In the genomic region with DNA sequence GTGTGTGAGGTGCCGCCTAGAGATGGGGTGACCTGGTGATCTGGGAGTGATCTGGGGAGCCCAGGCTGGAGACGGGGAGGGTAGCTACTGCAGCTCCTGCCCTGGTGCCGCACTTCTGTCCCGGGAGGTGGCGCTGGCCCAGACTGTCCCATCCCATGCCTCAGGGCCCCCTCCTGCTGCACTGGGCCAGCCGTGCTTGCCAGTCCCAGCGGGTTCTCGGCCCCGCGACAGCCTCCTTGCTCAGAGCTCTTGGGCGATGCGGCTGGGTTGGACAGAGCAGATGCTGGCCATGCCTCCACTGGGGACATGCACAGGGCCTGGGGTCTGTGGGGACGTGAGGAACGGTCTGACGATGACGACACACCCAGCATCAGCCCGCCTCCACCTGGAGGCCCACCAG, we compare ENCODE assay signal across 2 cellular contexts.
TF ChIP-seq lines count a peak whose summit lies in the region.

No MANE protein-coding gene starts in this region.

TF ChIP-seq in GM23338, 12 proteins besides CTCF, POLR2A, EP300 and RAD21 (continued from another document):
- TF ChIP-seq, protein P1, sequence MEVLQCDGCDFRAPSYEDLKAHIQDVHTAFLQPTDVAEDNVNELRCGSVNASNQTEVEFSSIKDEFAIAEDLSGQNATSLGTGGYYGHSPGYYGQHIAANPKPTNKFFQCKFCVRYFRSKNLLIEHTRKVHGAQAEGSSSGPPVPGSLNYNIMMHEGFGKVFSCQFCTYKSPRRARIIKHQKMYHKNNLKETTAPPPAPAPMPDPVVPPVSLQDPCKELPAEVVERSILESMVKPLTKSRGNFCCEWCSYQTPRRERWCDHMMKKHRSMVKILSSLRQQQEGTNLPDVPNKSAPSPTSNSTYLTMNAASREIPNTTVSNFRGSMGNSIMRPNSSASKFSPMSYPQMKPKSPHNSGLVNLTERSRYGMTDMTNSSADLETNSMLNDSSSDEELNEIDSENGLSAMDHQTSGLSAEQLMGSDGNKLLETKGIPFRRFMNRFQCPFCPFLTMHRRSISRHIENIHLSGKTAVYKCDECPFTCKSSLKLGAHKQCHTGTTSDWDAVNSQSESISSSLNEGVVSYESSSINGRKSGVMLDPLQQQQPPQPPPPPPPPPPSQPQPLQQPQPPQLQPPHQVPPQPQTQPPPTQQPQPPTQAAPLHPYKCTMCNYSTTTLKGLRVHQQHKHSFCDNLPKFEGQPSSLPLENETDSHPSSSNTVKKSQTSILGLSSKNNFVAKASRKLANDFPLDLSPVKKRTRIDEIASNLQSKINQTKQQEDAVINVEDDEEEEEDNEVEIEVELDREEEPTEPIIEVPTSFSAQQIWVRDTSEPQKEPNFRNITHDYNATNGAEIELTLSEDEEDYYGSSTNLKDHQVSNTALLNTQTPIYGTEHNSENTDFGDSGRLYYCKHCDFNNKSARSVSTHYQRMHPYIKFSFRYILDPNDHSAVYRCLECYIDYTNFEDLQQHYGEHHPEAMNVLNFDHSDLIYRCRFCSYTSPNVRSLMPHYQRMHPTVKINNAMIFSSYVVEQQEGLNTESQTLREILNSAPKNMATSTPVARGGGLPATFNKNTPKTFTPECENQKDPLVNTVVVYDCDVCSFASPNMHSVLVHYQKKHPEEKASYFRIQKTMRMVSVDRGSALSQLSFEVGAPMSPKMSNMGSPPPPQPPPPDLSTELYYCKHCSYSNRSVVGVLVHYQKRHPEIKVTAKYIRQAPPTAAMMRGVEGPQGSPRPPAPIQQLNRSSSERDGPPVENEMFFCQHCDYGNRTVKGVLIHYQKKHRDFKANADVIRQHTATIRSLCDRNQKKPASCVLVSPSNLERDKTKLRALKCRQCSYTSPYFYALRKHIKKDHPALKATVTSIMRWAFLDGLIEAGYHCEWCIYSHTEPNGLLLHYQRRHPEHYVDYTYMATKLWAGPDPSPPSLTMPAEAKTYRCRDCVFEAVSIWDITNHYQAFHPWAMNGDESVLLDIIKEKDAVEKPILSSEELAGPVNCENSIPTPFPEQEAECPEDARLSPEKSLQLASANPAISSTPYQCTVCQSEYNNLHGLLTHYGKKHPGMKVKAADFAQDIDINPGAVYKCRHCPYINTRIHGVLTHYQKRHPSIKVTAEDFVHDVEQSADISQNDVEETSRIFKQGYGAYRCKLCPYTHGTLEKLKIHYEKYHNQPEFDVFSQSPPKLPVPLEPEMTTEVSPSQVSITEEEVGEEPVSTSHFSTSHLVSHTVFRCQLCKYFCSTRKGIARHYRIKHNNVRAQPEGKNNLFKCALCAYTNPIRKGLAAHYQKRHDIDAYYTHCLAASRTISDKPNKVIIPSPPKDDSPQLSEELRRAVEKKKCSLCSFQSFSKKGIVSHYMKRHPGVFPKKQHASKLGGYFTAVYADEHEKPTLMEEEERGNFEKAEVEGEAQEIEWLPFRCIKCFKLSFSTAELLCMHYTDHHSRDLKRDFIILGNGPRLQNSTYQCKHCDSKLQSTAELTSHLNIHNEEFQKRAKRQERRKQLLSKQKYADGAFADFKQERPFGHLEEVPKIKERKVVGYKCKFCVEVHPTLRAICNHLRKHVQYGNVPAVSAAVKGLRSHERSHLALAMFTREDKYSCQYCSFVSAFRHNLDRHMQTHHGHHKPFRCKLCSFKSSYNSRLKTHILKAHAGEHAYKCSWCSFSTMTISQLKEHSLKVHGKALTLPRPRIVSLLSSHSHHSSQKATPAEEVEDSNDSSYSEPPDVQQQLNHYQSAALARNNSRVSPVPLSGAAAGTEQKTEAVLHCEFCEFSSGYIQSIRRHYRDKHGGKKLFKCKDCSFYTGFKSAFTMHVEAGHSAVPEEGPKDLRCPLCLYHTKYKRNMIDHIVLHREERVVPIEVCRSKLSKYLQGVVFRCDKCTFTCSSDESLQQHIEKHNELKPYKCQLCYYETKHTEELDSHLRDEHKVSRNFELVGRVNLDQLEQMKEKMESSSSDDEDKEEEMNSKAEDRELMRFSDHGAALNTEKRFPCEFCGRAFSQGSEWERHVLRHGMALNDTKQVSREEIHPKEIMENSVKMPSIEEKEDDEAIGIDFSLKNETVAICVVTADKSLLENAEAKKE (CRISPR knock-in tag; IDR thresholded peaks at IDR 0.05) = no peak
- no peak for TF ChIP-seq JUNB (IDR thresholded peaks at IDR 0.05; ENCODE audit: unreplicated experiment)
- TF ChIP-seq EZH2phosphoT487 (IDR thresholded peaks at IDR 0.05; ENCODE audit: unreplicated experiment) = no peak
- TF ChIP-seq, protein P2, sequence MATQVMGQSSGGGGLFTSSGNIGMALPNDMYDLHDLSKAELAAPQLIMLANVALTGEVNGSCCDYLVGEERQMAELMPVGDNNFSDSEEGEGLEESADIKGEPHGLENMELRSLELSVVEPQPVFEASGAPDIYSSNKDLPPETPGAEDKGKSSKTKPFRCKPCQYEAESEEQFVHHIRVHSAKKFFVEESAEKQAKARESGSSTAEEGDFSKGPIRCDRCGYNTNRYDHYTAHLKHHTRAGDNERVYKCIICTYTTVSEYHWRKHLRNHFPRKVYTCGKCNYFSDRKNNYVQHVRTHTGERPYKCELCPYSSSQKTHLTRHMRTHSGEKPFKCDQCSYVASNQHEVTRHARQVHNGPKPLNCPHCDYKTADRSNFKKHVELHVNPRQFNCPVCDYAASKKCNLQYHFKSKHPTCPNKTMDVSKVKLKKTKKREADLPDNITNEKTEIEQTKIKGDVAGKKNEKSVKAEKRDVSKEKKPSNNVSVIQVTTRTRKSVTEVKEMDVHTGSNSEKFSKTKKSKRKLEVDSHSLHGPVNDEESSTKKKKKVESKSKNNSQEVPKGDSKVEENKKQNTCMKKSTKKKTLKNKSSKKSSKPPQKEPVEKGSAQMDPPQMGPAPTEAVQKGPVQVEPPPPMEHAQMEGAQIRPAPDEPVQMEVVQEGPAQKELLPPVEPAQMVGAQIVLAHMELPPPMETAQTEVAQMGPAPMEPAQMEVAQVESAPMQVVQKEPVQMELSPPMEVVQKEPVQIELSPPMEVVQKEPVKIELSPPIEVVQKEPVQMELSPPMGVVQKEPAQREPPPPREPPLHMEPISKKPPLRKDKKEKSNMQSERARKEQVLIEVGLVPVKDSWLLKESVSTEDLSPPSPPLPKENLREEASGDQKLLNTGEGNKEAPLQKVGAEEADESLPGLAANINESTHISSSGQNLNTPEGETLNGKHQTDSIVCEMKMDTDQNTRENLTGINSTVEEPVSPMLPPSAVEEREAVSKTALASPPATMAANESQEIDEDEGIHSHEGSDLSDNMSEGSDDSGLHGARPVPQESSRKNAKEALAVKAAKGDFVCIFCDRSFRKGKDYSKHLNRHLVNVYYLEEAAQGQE (IDR thresholded peaks at IDR 0.05; ENCODE audit: unreplicated experiment) = no peak
- TF ChIP-seq ZNF331 (CRISPR knock-in tag; IDR thresholded peaks at IDR 0.05; ENCODE audit: low read depth) = no peak
- no peak for TF ChIP-seq CREB1 (CRISPR knock-in tag; IDR thresholded peaks at IDR 0.05; ENCODE audit: low read depth)
TF ChIP-seq in GM23338: peak in this region for 0.

TF ChIP-seq in WTC11, 78 proteins besides CTCF, POLR2A, EP300 and RAD21 (continued from another document):
- TF ChIP-seq, protein P3, sequence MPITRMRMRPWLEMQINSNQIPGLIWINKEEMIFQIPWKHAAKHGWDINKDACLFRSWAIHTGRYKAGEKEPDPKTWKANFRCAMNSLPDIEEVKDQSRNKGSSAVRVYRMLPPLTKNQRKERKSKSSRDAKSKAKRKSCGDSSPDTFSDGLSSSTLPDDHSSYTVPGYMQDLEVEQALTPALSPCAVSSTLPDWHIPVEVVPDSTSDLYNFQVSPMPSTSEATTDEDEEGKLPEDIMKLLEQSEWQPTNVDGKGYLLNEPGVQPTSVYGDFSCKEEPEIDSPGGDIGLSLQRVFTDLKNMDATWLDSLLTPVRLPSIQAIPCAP (CRISPR knock-in tag; IDR thresholded peaks at IDR 0.05) = no peak
- TF ChIP-seq ZNF416 (CRISPR knock-in tag; IDR thresholded peaks at IDR 0.05) (no peak), MXD4 (CRISPR knock-in tag; IDR thresholded peaks at IDR 0.05; ENCODE audit: borderline replicate concordance) (no peak)
- TF ChIP-seq, protein P4, sequence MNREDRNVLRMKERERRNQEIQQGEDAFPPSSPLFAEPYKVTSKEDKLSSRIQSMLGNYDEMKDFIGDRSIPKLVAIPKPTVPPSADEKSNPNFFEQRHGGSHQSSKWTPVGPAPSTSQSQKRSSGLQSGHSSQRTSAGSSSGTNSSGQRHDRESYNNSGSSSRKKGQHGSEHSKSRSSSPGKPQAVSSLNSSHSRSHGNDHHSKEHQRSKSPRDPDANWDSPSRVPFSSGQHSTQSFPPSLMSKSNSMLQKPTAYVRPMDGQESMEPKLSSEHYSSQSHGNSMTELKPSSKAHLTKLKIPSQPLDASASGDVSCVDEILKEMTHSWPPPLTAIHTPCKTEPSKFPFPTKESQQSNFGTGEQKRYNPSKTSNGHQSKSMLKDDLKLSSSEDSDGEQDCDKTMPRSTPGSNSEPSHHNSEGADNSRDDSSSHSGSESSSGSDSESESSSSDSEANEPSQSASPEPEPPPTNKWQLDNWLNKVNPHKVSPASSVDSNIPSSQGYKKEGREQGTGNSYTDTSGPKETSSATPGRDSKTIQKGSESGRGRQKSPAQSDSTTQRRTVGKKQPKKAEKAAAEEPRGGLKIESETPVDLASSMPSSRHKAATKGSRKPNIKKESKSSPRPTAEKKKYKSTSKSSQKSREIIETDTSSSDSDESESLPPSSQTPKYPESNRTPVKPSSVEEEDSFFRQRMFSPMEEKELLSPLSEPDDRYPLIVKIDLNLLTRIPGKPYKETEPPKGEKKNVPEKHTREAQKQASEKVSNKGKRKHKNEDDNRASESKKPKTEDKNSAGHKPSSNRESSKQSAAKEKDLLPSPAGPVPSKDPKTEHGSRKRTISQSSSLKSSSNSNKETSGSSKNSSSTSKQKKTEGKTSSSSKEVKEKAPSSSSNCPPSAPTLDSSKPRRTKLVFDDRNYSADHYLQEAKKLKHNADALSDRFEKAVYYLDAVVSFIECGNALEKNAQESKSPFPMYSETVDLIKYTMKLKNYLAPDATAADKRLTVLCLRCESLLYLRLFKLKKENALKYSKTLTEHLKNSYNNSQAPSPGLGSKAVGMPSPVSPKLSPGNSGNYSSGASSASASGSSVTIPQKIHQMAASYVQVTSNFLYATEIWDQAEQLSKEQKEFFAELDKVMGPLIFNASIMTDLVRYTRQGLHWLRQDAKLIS (CRISPR knock-in tag; IDR thresholded peaks at IDR 0.05; ENCODE audit: borderline replicate concordance) = no peak
- TF ChIP-seq, protein P5, sequence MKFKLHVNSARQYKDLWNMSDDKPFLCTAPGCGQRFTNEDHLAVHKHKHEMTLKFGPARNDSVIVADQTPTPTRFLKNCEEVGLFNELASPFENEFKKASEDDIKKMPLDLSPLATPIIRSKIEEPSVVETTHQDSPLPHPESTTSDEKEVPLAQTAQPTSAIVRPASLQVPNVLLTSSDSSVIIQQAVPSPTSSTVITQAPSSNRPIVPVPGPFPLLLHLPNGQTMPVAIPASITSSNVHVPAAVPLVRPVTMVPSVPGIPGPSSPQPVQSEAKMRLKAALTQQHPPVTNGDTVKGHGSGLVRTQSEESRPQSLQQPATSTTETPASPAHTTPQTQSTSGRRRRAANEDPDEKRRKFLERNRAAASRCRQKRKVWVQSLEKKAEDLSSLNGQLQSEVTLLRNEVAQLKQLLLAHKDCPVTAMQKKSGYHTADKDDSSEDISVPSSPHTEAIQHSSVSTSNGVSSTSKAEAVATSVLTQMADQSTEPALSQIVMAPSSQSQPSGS (CRISPR knock-in tag; IDR thresholded peaks at IDR 0.05; ENCODE audit: borderline replicate concordance, low read depth) = no peak
- TF ChIP-seq, protein P6, sequence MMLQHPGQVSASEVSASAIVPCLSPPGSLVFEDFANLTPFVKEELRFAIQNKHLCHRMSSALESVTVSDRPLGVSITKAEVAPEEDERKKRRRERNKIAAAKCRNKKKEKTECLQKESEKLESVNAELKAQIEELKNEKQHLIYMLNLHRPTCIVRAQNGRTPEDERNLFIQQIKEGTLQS (CRISPR knock-in tag; conservative IDR thresholded peaks at IDR 0.05) = no peak
- TF ChIP-seq, protein P7, sequence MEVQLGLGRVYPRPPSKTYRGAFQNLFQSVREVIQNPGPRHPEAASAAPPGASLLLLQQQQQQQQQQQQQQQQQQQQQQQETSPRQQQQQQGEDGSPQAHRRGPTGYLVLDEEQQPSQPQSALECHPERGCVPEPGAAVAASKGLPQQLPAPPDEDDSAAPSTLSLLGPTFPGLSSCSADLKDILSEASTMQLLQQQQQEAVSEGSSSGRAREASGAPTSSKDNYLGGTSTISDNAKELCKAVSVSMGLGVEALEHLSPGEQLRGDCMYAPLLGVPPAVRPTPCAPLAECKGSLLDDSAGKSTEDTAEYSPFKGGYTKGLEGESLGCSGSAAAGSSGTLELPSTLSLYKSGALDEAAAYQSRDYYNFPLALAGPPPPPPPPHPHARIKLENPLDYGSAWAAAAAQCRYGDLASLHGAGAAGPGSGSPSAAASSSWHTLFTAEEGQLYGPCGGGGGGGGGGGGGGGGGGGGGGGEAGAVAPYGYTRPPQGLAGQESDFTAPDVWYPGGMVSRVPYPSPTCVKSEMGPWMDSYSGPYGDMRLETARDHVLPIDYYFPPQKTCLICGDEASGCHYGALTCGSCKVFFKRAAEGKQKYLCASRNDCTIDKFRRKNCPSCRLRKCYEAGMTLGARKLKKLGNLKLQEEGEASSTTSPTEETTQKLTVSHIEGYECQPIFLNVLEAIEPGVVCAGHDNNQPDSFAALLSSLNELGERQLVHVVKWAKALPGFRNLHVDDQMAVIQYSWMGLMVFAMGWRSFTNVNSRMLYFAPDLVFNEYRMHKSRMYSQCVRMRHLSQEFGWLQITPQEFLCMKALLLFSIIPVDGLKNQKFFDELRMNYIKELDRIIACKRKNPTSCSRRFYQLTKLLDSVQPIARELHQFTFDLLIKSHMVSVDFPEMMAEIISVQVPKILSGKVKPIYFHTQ (CRISPR knock-in tag; IDR thresholded peaks at IDR 0.05) = no peak
TF ChIP-seq in WTC11: peak in this region for 0.
